1 cellular context compared by ENCODE assay signal in genomic region chr6:31713991-31714684, GRCh38.
TF ChIP-seq lines count a peak whose summit lies in the region.

No MANE protein-coding gene starts in this region.

TF ChIP-seq in GM23338, 12 proteins besides CTCF, POLR2A, EP300 and RAD21:
- TF ChIP-seq STAT1 (IDR thresholded peaks at IDR 0.05; ENCODE audit: unreplicated experiment) (no peak), CREB1 (CRISPR knock-in tag; IDR thresholded peaks at IDR 0.05; ENCODE audit: low read depth) (no peak), JUNB (IDR thresholded peaks at IDR 0.05; ENCODE audit: unreplicated experiment) (no peak), EZH2phosphoT487 (IDR thresholded peaks at IDR 0.05; ENCODE audit: unreplicated experiment) (no peak), POLR2AphosphoS5 (IDR thresholded peaks at IDR 0.05; ENCODE audit: low read depth) (no peak), EZH2 (IDR thresholded peaks at IDR 0.05; ENCODE audit: low read depth, unreplicated experiment) (no peak), ZNF331 (CRISPR knock-in tag; IDR thresholded peaks at IDR 0.05; ENCODE audit: low read depth) (no peak), REST (IDR thresholded peaks at IDR 0.05; ENCODE audit: unreplicated experiment) (no peak), NANOG (IDR thresholded peaks at IDR 0.05; ENCODE audit: borderline replicate concordance) (no peak), ZNF114 (CRISPR knock-in tag; IDR thresholded peaks at IDR 0.05) (no peak)
- TF ChIP-seq, protein P1, sequence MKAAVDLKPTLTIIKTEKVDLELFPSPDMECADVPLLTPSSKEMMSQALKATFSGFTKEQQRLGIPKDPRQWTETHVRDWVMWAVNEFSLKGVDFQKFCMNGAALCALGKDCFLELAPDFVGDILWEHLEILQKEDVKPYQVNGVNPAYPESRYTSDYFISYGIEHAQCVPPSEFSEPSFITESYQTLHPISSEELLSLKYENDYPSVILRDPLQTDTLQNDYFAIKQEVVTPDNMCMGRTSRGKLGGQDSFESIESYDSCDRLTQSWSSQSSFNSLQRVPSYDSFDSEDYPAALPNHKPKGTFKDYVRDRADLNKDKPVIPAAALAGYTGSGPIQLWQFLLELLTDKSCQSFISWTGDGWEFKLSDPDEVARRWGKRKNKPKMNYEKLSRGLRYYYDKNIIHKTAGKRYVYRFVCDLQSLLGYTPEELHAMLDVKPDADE (IDR thresholded peaks at IDR 0.05): no peak
- TF ChIP-seq, protein P2, sequence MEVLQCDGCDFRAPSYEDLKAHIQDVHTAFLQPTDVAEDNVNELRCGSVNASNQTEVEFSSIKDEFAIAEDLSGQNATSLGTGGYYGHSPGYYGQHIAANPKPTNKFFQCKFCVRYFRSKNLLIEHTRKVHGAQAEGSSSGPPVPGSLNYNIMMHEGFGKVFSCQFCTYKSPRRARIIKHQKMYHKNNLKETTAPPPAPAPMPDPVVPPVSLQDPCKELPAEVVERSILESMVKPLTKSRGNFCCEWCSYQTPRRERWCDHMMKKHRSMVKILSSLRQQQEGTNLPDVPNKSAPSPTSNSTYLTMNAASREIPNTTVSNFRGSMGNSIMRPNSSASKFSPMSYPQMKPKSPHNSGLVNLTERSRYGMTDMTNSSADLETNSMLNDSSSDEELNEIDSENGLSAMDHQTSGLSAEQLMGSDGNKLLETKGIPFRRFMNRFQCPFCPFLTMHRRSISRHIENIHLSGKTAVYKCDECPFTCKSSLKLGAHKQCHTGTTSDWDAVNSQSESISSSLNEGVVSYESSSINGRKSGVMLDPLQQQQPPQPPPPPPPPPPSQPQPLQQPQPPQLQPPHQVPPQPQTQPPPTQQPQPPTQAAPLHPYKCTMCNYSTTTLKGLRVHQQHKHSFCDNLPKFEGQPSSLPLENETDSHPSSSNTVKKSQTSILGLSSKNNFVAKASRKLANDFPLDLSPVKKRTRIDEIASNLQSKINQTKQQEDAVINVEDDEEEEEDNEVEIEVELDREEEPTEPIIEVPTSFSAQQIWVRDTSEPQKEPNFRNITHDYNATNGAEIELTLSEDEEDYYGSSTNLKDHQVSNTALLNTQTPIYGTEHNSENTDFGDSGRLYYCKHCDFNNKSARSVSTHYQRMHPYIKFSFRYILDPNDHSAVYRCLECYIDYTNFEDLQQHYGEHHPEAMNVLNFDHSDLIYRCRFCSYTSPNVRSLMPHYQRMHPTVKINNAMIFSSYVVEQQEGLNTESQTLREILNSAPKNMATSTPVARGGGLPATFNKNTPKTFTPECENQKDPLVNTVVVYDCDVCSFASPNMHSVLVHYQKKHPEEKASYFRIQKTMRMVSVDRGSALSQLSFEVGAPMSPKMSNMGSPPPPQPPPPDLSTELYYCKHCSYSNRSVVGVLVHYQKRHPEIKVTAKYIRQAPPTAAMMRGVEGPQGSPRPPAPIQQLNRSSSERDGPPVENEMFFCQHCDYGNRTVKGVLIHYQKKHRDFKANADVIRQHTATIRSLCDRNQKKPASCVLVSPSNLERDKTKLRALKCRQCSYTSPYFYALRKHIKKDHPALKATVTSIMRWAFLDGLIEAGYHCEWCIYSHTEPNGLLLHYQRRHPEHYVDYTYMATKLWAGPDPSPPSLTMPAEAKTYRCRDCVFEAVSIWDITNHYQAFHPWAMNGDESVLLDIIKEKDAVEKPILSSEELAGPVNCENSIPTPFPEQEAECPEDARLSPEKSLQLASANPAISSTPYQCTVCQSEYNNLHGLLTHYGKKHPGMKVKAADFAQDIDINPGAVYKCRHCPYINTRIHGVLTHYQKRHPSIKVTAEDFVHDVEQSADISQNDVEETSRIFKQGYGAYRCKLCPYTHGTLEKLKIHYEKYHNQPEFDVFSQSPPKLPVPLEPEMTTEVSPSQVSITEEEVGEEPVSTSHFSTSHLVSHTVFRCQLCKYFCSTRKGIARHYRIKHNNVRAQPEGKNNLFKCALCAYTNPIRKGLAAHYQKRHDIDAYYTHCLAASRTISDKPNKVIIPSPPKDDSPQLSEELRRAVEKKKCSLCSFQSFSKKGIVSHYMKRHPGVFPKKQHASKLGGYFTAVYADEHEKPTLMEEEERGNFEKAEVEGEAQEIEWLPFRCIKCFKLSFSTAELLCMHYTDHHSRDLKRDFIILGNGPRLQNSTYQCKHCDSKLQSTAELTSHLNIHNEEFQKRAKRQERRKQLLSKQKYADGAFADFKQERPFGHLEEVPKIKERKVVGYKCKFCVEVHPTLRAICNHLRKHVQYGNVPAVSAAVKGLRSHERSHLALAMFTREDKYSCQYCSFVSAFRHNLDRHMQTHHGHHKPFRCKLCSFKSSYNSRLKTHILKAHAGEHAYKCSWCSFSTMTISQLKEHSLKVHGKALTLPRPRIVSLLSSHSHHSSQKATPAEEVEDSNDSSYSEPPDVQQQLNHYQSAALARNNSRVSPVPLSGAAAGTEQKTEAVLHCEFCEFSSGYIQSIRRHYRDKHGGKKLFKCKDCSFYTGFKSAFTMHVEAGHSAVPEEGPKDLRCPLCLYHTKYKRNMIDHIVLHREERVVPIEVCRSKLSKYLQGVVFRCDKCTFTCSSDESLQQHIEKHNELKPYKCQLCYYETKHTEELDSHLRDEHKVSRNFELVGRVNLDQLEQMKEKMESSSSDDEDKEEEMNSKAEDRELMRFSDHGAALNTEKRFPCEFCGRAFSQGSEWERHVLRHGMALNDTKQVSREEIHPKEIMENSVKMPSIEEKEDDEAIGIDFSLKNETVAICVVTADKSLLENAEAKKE (CRISPR knock-in tag; IDR thresholded peaks at IDR 0.05): no peak
